14 cellular contexts compared by ENCODE assay signal in genomic region chr2:54603796-54604195, GRCh38.
DNase-seq lines count a peak whose midpoint lies in the region; TF ChIP-seq lines count a peak whose summit lies in the region.
"Had no signal": no experiment of that assay in that cellular context is flagged by ENCODE, and none has a peak within 500 bp of the region (broad histone marks: within the 10 kb centered on the region; RNA-seq: fewer than 3 reads in every experiment).

No MANE protein-coding gene starts in this region.

- no peak overlapping the region for H2AK5ac ChIP-seq in trophoblast cell (ENCODE audit: low read length)

- peak overlapping the region; percentile 50 to 78 (median 73) for H3K27ac Mint-ChIP-seq in IgD-negative memory B cell
- H3K27ac Mint-ChIP-seq in chondrocyte (ENCODE audit: unreplicated experiment), result no peak overlapping the region
- H3K27ac Mint-ChIP-seq in nephron progenitor cell, result no peak overlapping the region

- no peak overlapping the region for H3K18ac ChIP-seq in trophoblast cell (ENCODE audit: low read length)

- H2BK5ac ChIP-seq in trophoblast cell (ENCODE audit: low read depth, low read length, poor library complexity), result no peak overlapping the region

- no peak overlapping the region for H4K8ac ChIP-seq in trophoblast cell (ENCODE audit: low read depth, low read length)

- H3K4me3 Mint-ChIP-seq in IgD-negative memory B cell (peak overlapping the region in 1 of 4 donors; percentile 46), chondrocyte (ENCODE audit: unreplicated experiment) (no peak overlapping the region), nephron progenitor cell (no peak overlapping the region)

- H3K27me3 Mint-ChIP-seq in IgD-negative memory B cell (no peaks in the 10 kb centered on the region), chondrocyte (ENCODE audit: low read depth) (no peaks in the 10 kb centered on the region), nephron progenitor cell (ENCODE audit: low read depth, poor library complexity) (no peaks in the 10 kb centered on the region)

- intact Hi-C loops in dorsolateral prefrontal cortex (cut with DNase I), result no loop called here

- H2AFZ ChIP-seq in trophoblast cell (ENCODE audit: insufficient read depth, low read length, poor library complexity), result no peak overlapping the region

- H3K4me2 ChIP-seq in BLaER1 treated with 17β-estradiol and CSF1 and Interleukin-3, amounts not matched to agents 10 nM and 100 nM, result peak overlapping the region; percentile 75 to 96 (median 89)
- H3K4me2 ChIP-seq in trophoblast cell (ENCODE audit: low read length), result no peak overlapping the region

- TF ChIP-seq CTCF in dorsolateral prefrontal cortex (IDR thresholded peaks at IDR 0.05 in 54 of 56, conservative IDR thresholded peaks at IDR 0.05 in 2 of 56; ENCODE audit: low read depth in 1 of 56, partially characterized antibody in 56 of 56) (no peak), chondrocyte (IDR thresholded peaks at IDR 0.05) (no peak), nephron progenitor cell (IDR thresholded peaks at IDR 0.05) (no peak)

- H3K79me2 ChIP-seq in trophoblast cell (ENCODE audit: control insufficient read depth, insufficient read depth, low read length, poor library complexity), result peaks cover 10% of the 10 kb centered on the region

- no peak overlapping the region for H3K14ac ChIP-seq in trophoblast cell (ENCODE audit: low read length)

- H3K4me1 ChIP-seq in BLaER1 treated with 17β-estradiol and CSF1 and Interleukin-3, amounts not matched to agents 10 nM and 100 nM, result peaks cover 59 to 99% (median 95%) of the 10 kb centered on the region in 10 experiments
- H3K4me1 ChIP-seq in trophoblast cell (ENCODE audit: control insufficient read depth in 1 of 2, insufficient read depth in 2 of 2, low read length in 2 of 2), result peaks cover 6 to 11% of the 10 kb centered on the region in 2 experiments

- peak overlapping the region in 9 of 11 experiments; percentile 40 to 72 (median 62); a peak in 19 of 22 replicates for H3K27ac ChIP-seq in BLaER1 treated with 17β-estradiol and CSF1 and Interleukin-3, amounts not matched to agents 10 nM and 100 nM
- H3K27ac ChIP-seq in dorsolateral prefrontal cortex (peak overlapping the region in 44 of 59 donors; percentile 7 to 80 (median 60)), trophoblast cell (ENCODE audit: low read depth, low read length) (no peak overlapping the region)
- H3K27ac ChIP-seq: HL-60 had no signal

- DNase-seq in dorsolateral prefrontal cortex, result no peak
- DNase-seq in trophoblast cell, result no peak
- no peak for DNase-seq in chondrocyte (ENCODE audit: low spot score)
- no peak for DNase-seq in nephron progenitor cell
- DNase-seq in NCI-H2171 (lab: John Stamatoyannopoulos, UW), result no peak
- DNase-seq in NK-92 (lab: John Stamatoyannopoulos, UW; ENCODE audit: unreplicated experiment), result no peak
- DNase-seq: effector CD8-positive, alpha-beta T cell; hypothalamus; NCI-H1092; NCI-H510A treated with DMSO at 0.1 percent for 48 hours; SIG-M5 had no signal

- H3K36me3 Mint-ChIP-seq in IgD-negative memory B cell (peaks cover 10% of the 10 kb centered on the region), chondrocyte (ENCODE audit: low read depth) (peaks cover 9% of the 10 kb centered on the region), nephron progenitor cell (ENCODE audit: low read depth) (peaks cover 30% of the 10 kb centered on the region)

- peaks cover 0 to 12% (median 0%) of the 10 kb centered on the region in 11 experiments; a peak in 4 of 22 replicates for H3K9me3 ChIP-seq in BLaER1 treated with 17β-estradiol and CSF1 and Interleukin-3, amounts not matched to agents 10 nM and 100 nM (replicated peaks in 1 of 11)
- peaks cover 2% of the 10 kb centered on the region for H3K9me3 ChIP-seq in trophoblast cell (ENCODE audit: insufficient read depth, low read depth, low read length)

- peak overlapping the region; percentile 52 for H3K4ac ChIP-seq in trophoblast cell (ENCODE audit: low read depth, low read length)

- H3K9me3 Mint-ChIP-seq in IgD-negative memory B cell (no peaks in the 10 kb centered on the region), chondrocyte (ENCODE audit: low read depth) (no peaks in the 10 kb centered on the region), nephron progenitor cell (no peaks in the 10 kb centered on the region)

- no peak overlapping the region for H2BK120ac ChIP-seq in trophoblast cell (ENCODE audit: insufficient read depth, low read length, poor library complexity)

- H3K27me3 ChIP-seq in BLaER1 treated with 17β-estradiol and CSF1 and Interleukin-3, amounts not matched to agents 10 nM and 100 nM, result no peaks in the 10 kb centered on the region
- no peaks in the 10 kb centered on the region for H3K27me3 ChIP-seq in dorsolateral prefrontal cortex
- no peaks in the 10 kb centered on the region for H3K27me3 ChIP-seq in trophoblast cell (ENCODE audit: insufficient read depth, low read length)

- H2BK12ac ChIP-seq in trophoblast cell (ENCODE audit: low read length), result no peak overlapping the region

- peak overlapping the region in 8 of 11 experiments; percentile 32 to 62 (median 54); a peak in 15 of 22 replicates for H3K9ac ChIP-seq in BLaER1 treated with 17β-estradiol and CSF1 and Interleukin-3, amounts not matched to agents 10 nM and 100 nM
- no peak overlapping the region for H3K9ac ChIP-seq in trophoblast cell (ENCODE audit: low read length)

- H3K36me3 ChIP-seq in BLaER1 treated with 17β-estradiol and CSF1 and Interleukin-3, amounts not matched to agents 10 nM and 100 nM, result peaks cover 0 to 94% (median 68%) of the 10 kb centered on the region in 11 experiments; a peak in 19 of 22 replicates
- H3K36me3 ChIP-seq in trophoblast cell (ENCODE audit: control insufficient read depth in 1 of 2, insufficient read depth in 2 of 2, low read length in 2 of 2), result peaks cover 5 to 14% of the 10 kb centered on the region in 2 experiments

- peak overlapping the region in 5 of 10 experiments; percentile 1 to 26 (median 9); a peak in 2 of 20 replicates for H3K4me3 ChIP-seq in BLaER1 treated with 17β-estradiol and CSF1 and Interleukin-3, amounts not matched to agents 10 nM and 100 nM
- H3K4me3 ChIP-seq in dorsolateral prefrontal cortex (no peak overlapping the region), trophoblast cell (ENCODE audit: low read depth, low read length) (no peak overlapping the region)

- no CpG with 5 or more reads among the region's 1 CpG for WGBS in trophoblast cell (ENCODE audit: extremely low coverage, insufficient coverage, insufficient read length)

- H3K79me1 ChIP-seq in trophoblast cell (ENCODE audit: low read length), result no peaks in the 10 kb centered on the region

- peaks cover 0 to 97% (median 88%) of the 10 kb centered on the region in 11 experiments; a peak in 17 of 22 replicates for H4K20me1 ChIP-seq in BLaER1 treated with 17β-estradiol and CSF1 and Interleukin-3, amounts not matched to agents 10 nM and 100 nM

- peaks cover 61 to 79% (median 63%) of the 10 kb centered on the region in 3 donors for H3K4me1 Mint-ChIP-seq in IgD-negative memory B cell
- peaks cover 89% of the 10 kb centered on the region for H3K4me1 Mint-ChIP-seq in chondrocyte (ENCODE audit: low read depth)
- peaks cover 62% of the 10 kb centered on the region for H3K4me1 Mint-ChIP-seq in nephron progenitor cell

- no peak overlapping the region for H4K12ac ChIP-seq in trophoblast cell (ENCODE audit: low read depth, low read length)

- no peak overlapping the region for H4K91ac ChIP-seq in trophoblast cell (ENCODE audit: low read depth, low read length)

- H3K23ac ChIP-seq in trophoblast cell (ENCODE audit: low read length), result no peak overlapping the region

Comparison
In these comparisons a context has a peak if more than half of its experiments do, and no peak if none do; other contexts are left out.
1. H3K27ac Mint-ChIP-seq: peak in IgD-negative memory B cell (3 of 3); none in chondrocyte (single experiment) and nephron progenitor cell (single experiment).